Comparison of ENCODE assay signal across 9 cellular contexts in the genomic region with DNA sequence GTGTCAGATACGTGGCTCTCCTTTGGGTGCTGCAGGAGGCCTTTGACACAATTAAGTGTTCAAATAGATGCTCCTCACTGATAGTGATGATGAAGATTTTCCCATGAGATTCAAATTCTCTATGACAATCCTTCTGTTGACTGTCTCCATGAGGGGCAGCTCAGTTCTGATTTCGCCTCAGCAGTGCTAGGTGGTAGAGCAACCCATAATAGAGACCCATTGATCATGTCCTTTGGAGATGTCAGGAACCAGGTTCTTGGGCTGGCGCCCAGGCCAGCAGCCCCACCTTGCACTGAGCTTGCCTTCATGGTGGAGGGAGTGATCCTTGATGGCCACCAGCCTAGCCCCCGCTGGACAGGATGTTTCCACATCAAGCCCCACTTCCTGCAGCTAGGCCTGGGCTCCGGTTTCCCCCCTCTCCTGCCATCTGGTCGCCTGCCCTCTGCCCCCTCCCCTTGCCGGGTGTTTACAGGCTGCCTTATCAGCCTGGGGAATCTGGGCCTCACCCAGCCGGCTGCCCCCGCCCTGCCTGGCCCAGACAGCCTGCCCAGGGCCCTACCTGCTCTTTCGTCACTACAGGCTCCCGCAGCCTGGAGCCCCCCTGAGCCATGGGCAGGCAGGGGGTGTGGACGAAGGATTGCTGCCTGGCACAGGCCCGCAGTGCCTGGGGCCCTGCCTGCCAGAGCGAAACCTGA. TPM values are rescaled to one million over a fixed set of nuclear protein-coding genes. Genes with fewer than 3 reads are reported as not detected.
DNase-seq lines count a peak whose midpoint lies in the region; ATAC-seq, FAIRE-seq and TF ChIP-seq lines count a peak whose summit lies in the region.
"Had no signal": no experiment of that assay in that cellular context is flagged by ENCODE, and none has a peak within 500 bp of the region (broad histone marks: within the 10 kb centered on the region; RNA-seq: fewer than 3 reads in every experiment).

No MANE protein-coding gene starts in this region.

- H3K9ac ChIP-seq in K562 (ENCODE audit: insufficient read depth in 1 of 2, low read depth in 2 of 2, low read length in 2 of 2) (peak overlapping the region in 1 of 2 experiments; percentile 80; a peak in 2 of 4 replicates), mucosa of stomach (ENCODE audit: low read length) (peak overlapping the region; percentile 53)
- H3K9ac ChIP-seq: KMS-11 had no signal

- peak; percentile 63 for ATAC-seq in K562
- no peak for ATAC-seq in GM18907 (IDR thresholded peaks at IDR 0.05; ENCODE audit: unreplicated experiment)
- no peak for ATAC-seq in HG03354 (IDR thresholded peaks at IDR 0.05; ENCODE audit: poor library complexity, severe bottlenecking, unreplicated experiment)

- WGBS in K562 (ENCODE audit: insufficient coverage, low coverage, missing lambda C conversion rate) = 52% methylated on average over 9 of the region's 14 CpGs

- H3K27ac ChIP-seq in K562 (ENCODE audit: extremely low read depth, low read depth, low read length) = peak overlapping the region; percentile 29; the same call in 1 of the 3 replicates
- H3K27ac ChIP-seq: KMS-11 had no signal

- H3K9me3 ChIP-seq in K562 (replicated peaks; ENCODE audit: control insufficient read depth, insufficient read depth, low read depth, low read length) (no peaks in the 10 kb centered on the region), mucosa of stomach (ENCODE audit: control insufficient read depth, low read length) (no peaks in the 10 kb centered on the region)

- POLR2A ChIA-PET in K562 (lab: Yijun Ruan, JAX) = interaction anchor here (0.7 to 3.4 kb wide), 5 partner anchors 9 to 242 kb away, joined by 3 to 11 read pairs (median 3); partner anchors contain the start of genes ELF4 and SLC25A14

- peaks cover 2% of the 10 kb centered on the region for H3K9me1 ChIP-seq in K562 (ENCODE audit: control insufficient read depth, insufficient read depth, low read length)

- FAIRE-seq in K562 (lab: Jason Lieb, UNC) = no peak

- no peaks in the 10 kb centered on the region for H3K27me3 ChIP-seq in K562 (ENCODE audit: control insufficient read depth in 2 of 2, insufficient read depth in 2 of 2, low read length in 2 of 2)
- no peaks in the 10 kb centered on the region for H3K27me3 ChIP-seq in mucosa of stomach (ENCODE audit: control insufficient read depth, insufficient read depth, low read length)

- peaks cover 88% of the 10 kb centered on the region for H3K79me2 ChIP-seq in K562 (ENCODE audit: control insufficient read depth, insufficient read depth, low read length)

- intact Hi-C loops in K562 (cut with micrococcal nuclease) = no loop called here

- no peak for TF ChIP-seq EP300 in K562 (IDR thresholded peaks at IDR 0.05; ENCODE audit: low read length)

- TF ChIP-seq POLR2A in K562 (conservative IDR thresholded peaks at IDR 0.05) = no peak

- H3K4me3 ChIP-seq in K562 (no peak overlapping the region), mucosa of stomach (ENCODE audit: low read length) (no peak overlapping the region)

- no peak for TF ChIP-seq CTCF in K562 (IDR thresholded peaks at IDR 0.05 in 2 of 3, conservative IDR thresholded peaks at IDR 0.05 in 1 of 3; ENCODE audit: insufficient read depth in 2 of 3, low read depth in 1 of 3, low read length in 3 of 3)

- H3K36me3 ChIP-seq in K562 (ENCODE audit: control insufficient read depth, insufficient read depth, low read length) = peaks cover 21% of the 10 kb centered on the region; the same call in 2 of the 3 replicates
- no peaks in the 10 kb centered on the region for H3K36me3 ChIP-seq in mucosa of stomach (ENCODE audit: control insufficient read depth, insufficient read depth, low read length)

- no TSS peak for BruUV-seq in K562 (replicated peaks; lab: Mats Ljungman, UMichigan)

- DNase-seq in DMS 273 (lab: John Stamatoyannopoulos, UW; ENCODE audit: unreplicated experiment) (peak; percentile 81), NCI-H526 treated with DMSO at 0.1 percent for 48 hours (lab: John Stamatoyannopoulos, UW) (peak; percentile 52), K562 (ENCODE audit: extremely low read depth in 1 of 4, low spot score in 3 of 4) (peak in 3 of 4 experiments; percentile 32 to 60 (median 56))
- DNase-seq in stimulated activated CD4-positive, alpha-beta T cell treated with anti-CD3 and anti-CD28 coated beads, Interleukin-4, amount 100 ng/mL, for 1 hour = no peak
- no peak for DNase-seq in stimulated activated CD8-positive, alpha-beta memory T cell treated with anti-CD3 and anti-CD28 coated beads, Interleukin-4, amount 100 ng/mL, for 48 hours

- TF ChIP-seq RAD21 in K562 (CRISPR knock-in tag; conservative IDR thresholded peaks at IDR 0.05 in 1 of 2, IDR thresholded peaks at IDR 0.05 in 1 of 2) = no peak

- peaks cover 8% of the 10 kb centered on the region; the same call in 1 of the 2 replicates for H4K20me1 ChIP-seq in K562 (replicated peaks; ENCODE audit: control insufficient read depth, insufficient read depth, low read length)

- peak overlapping the region; percentile 32; the same call in 1 of the 2 replicates for H3K4me2 ChIP-seq in K562 (ENCODE audit: insufficient read depth, low read length)
- H3K4me2 ChIP-seq: KMS-11 had no signal

- peaks cover 42 to 47% of the 10 kb centered on the region in 2 experiments for H3K4me1 ChIP-seq in K562 (replicated peaks in 1 of 2; ENCODE audit: control insufficient read depth in 2 of 2, insufficient read depth in 2 of 2, low read length in 2 of 2)
- H3K4me1 ChIP-seq in mucosa of stomach (ENCODE audit: control insufficient read depth, insufficient read depth, low read length) = peaks cover 59% of the 10 kb centered on the region

- no peak overlapping the region for H2AFZ ChIP-seq in K562 (ENCODE audit: low read depth, low read length)

- in situ Hi-C loops in K562 (cut with MboI) = no loop called here

- CTCF ChIA-PET in K562 (lab: Yijun Ruan, JAX; ENCODE audit: low intra/inter-chr PET ratio) = no interaction called here

TF ChIP-seq in K562, 482 proteins besides CTCF, POLR2A, EP300 and RAD21 (continues in another document):
- no peak for TF ChIP-seq ZNF408 (CRISPR knock-in tag; IDR thresholded peaks at IDR 0.05; ENCODE audit: low read depth)
- TF ChIP-seq GATAD2A (IDR thresholded peaks at IDR 0.05) = 0 out of 2 replicates have a peak, but pooled peaks have one; percentile 30
- TF ChIP-seq KLF16 (IDR thresholded peaks at IDR 0.05) = 0 out of 2 replicates have a peak, but pooled peaks have one; percentile 16
- TF ChIP-seq ETS1 (conservative IDR thresholded peaks at IDR 0.05; ENCODE audit: control insufficient read depth, low read depth, low read length) = no peak
- no peak for TF ChIP-seq BDP1 (IDR thresholded peaks at IDR 0.05; ENCODE audit: insufficient read depth, insufficient read length)
- TF ChIP-seq TSC22D4 (tag; IDR thresholded peaks at IDR 0.05) = no peak
- no peak for TF ChIP-seq ZNF584 (CRISPR knock-in tag; IDR thresholded peaks at IDR 0.05; ENCODE audit: low read depth)
- TF ChIP-seq MED1 (CRISPR knock-in tag; IDR thresholded peaks at IDR 0.05; ENCODE audit: borderline replicate concordance) = no peak
- no peak for TF ChIP-seq ZBTB7A (IDR thresholded peaks at IDR 0.05; ENCODE audit: borderline replicate concordance, control insufficient read depth, low read depth, low read length)
- TF ChIP-seq BCL6 (CRISPR knock-in tag; IDR thresholded peaks at IDR 0.05) = no peak
- peak; percentile 69 for TF ChIP-seq GATA2 (CRISPR knock-in tag; IDR thresholded peaks at IDR 0.05)
- TF ChIP-seq, protein P1, sequence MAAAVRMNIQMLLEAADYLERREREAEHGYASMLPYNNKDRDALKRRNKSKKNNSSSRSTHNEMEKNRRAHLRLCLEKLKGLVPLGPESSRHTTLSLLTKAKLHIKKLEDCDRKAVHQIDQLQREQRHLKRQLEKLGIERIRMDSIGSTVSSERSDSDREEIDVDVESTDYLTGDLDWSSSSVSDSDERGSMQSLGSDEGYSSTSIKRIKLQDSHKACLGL (CRISPR knock-in tag; IDR thresholded peaks at IDR 0.05; ENCODE audit: borderline replicate concordance, poor library complexity, severe bottlenecking) = no peak
- TF ChIP-seq MTA3 (IDR thresholded peaks at IDR 0.05; ENCODE audit: borderline replicate concordance) = 0 out of 2 replicates have a peak, but pooled peaks have one; percentile 58
- no peak for TF ChIP-seq SMARCA5 (IDR thresholded peaks at IDR 0.05)
- peak; percentile 22 for TF ChIP-seq HMGN3 (IDR thresholded peaks at IDR 0.05; ENCODE audit: borderline replicate concordance, extremely low read depth, insufficient read length, low read depth, low read length)
- TF ChIP-seq CBFA2T3 (IDR thresholded peaks at IDR 0.05) = peak; percentile 24; the same call in 1 of the 2 replicates
- TF ChIP-seq FOXK2 (conservative IDR thresholded peaks at IDR 0.05 in 1 of 2, IDR thresholded peaks at IDR 0.05 in 1 of 2; ENCODE audit: low read depth in 2 of 2) = peak; percentile 36 to 67; a peak in 2 of 4 replicates

RNA-seq across cellular contexts. Expression of gene ELF4, which starts 12.6 kb away (rescaled TPM):
- 17.7 and 35.6 TPM in 2 replicates for total RNA-seq in K562 (2011; cell fraction: chromatin; rRNA removed; ENCODE audit: low replicate concordance)
- 19.2 and 22.7 TPM in 2 replicates for total RNA-seq in K562 (2011; cell fraction: nucleolus; rRNA removed)
- total RNA-seq in K562 (2011; cell fraction: nucleoplasm; rRNA removed) = 24.8 and 30.9 TPM in 2 replicates
- total RNA-seq in K562 (2014; rRNA removed) (28.6 and 41.1 TPM in 2 replicates), K562 (2014; rRNA removed; fragmentation: Illumina TruSeq; extraction: Trizol) (17.6 and 18.3 TPM in 2 replicates), K562 (2015; rRNA removed; fragmentation: Illumina TruSeq; extraction: Trizol) (24.8 and 26.3 TPM in 2 replicates), K562 (2021) (43.9 and 47.7 TPM in 2 replicates)
- polyA plus RNA-seq in K562 (2011; rRNA removed) (29.2 and 33.4 TPM in 2 replicates), K562 (2014; fragmentation: Illumina TruSeq; extraction: Trizol) (50.7 and 55.8 TPM in 2 replicates), K562 (2014; fragmentation: Nextera tagmentation; extraction: Ambion mirVana) (1 to 10 TPM; 5.9 to 7.3 TPM), K562 (2014; rRNA removed) (25.2 and 28.4 TPM in 2 replicates)
- 39.7 and 49.3 TPM in 2 replicates for polyA plus RNA-seq in K562 (2011; cell fraction: cytosol; rRNA removed)
- polyA plus RNA-seq in K562 (2011; cell fraction: nucleus; rRNA removed) = 24.3 and 33.0 TPM in 2 replicates
- 38.6 and 52.6 TPM in 2 replicates for polyA plus RNA-seq in K562 (2012)
- 35.0 and 38.5 TPM in 2 replicates for polyA minus RNA-seq in K562 (2011; rRNA and poly(A)+ RNA removed)
- 38.8 and 40.9 TPM in 2 replicates for polyA minus RNA-seq in K562 (2011; cell fraction: cytosol; rRNA and poly(A)+ RNA removed)
- 8.9 and 10.8 TPM in 2 replicates for polyA minus RNA-seq in K562 (2011; cell fraction: nucleus; rRNA and poly(A)+ RNA removed)

Comparison
In these comparisons a context has a peak if more than half of its experiments do, and no peak if none do; other contexts are left out.
1. DNase-seq: peak in DMS 273 (single experiment), NCI-H526 treated with DMSO at 0.1 percent for 48 hours (single experiment) and K562 (3 of 4); none in stimulated activated CD4-positive, alpha-beta T cell treated with anti-CD3 and anti-CD28 coated beads, Interleukin-4, amount 100 ng/mL, for 1 hour (single experiment) and stimulated activated CD8-positive, alpha-beta memory T cell treated with anti-CD3 and anti-CD28 coated beads, Interleukin-4, amount 100 ng/mL, for 48 hours (single experiment).